ENCODE assay signal across 1 cellular context in the genomic region with DNA sequence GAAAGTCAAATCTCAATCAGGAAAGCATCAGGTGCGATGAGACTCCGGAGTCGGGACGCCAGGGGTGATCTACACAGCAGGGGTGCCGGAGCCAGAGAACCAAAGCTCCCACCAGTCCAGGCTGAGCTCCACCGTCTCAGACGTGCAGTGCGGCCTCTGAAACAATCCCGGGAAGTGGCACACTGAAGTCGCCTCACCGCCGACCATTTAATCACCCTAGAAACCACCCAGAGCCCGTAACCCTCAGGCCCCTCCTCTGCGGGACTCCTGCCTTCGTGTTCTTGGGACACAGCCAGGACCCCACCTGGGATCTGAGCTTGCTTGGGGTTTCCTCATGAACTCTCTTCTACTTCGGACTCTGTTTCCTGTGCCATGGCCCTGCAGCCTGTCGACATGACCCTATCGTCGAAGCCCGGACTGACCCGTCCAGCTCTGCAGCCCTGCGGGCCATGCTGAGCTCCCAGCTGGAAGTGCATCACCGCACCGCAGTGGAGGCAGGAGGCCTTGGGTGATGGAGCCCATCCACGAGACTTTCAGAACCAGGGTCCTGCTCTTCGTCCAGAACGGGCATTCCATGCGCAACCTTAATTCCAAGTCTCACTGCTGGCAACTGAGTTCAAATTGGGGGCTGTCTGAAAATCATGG.
TF ChIP-seq lines count a peak whose summit lies in the region.

No MANE protein-coding gene starts in this region.

TF ChIP-seq in H1, 55 proteins besides CTCF, POLR2A, EP300 and RAD21:
- no peak for TF ChIP-seq FOSL1 (IDR thresholded peaks at IDR 0.05; ENCODE audit: insufficient read depth, low read depth, low read length)
- TF ChIP-seq ASH2L (IDR thresholded peaks at IDR 0.05; ENCODE audit: low read length), result no peak
- TF ChIP-seq GABPA (IDR thresholded peaks at IDR 0.05; ENCODE audit: borderline replicate concordance, insufficient read depth, low read length), result no peak
- no peak for TF ChIP-seq RNF2 (IDR thresholded peaks at IDR 0.05; ENCODE audit: borderline replicate concordance, low read depth, low read length, missing control alignments, poor library complexity, severe bottlenecking)
- TF ChIP-seq, protein P1, sequence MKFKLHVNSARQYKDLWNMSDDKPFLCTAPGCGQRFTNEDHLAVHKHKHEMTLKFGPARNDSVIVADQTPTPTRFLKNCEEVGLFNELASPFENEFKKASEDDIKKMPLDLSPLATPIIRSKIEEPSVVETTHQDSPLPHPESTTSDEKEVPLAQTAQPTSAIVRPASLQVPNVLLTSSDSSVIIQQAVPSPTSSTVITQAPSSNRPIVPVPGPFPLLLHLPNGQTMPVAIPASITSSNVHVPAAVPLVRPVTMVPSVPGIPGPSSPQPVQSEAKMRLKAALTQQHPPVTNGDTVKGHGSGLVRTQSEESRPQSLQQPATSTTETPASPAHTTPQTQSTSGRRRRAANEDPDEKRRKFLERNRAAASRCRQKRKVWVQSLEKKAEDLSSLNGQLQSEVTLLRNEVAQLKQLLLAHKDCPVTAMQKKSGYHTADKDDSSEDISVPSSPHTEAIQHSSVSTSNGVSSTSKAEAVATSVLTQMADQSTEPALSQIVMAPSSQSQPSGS (IDR thresholded peaks at IDR 0.05; ENCODE audit: low read length), result no peak
- TF ChIP-seq HDAC6 (IDR thresholded peaks at IDR 0.05; ENCODE audit: low read depth, low read length), result no peak
- TF ChIP-seq SP4 (IDR thresholded peaks at IDR 0.05; ENCODE audit: low read length), result no peak
- TF ChIP-seq KDM1A (IDR thresholded peaks at IDR 0.05; ENCODE audit: borderline replicate concordance, low read length), result no peak
- no peak for TF ChIP-seq SIN3A (conservative IDR thresholded peaks at IDR 0.05 in 1 of 2, IDR thresholded peaks at IDR 0.05 in 1 of 2; ENCODE audit: low read depth in 1 of 2, low read length in 2 of 2)
- TF ChIP-seq EGR1 (IDR thresholded peaks at IDR 0.05; ENCODE audit: borderline replicate concordance, low read depth, low read length), result no peak
- TF ChIP-seq SP1 (IDR thresholded peaks at IDR 0.05; ENCODE audit: low read depth, low read length), result no peak
